ENCODE assay signal across 12 cellular contexts in the genomic region with DNA sequence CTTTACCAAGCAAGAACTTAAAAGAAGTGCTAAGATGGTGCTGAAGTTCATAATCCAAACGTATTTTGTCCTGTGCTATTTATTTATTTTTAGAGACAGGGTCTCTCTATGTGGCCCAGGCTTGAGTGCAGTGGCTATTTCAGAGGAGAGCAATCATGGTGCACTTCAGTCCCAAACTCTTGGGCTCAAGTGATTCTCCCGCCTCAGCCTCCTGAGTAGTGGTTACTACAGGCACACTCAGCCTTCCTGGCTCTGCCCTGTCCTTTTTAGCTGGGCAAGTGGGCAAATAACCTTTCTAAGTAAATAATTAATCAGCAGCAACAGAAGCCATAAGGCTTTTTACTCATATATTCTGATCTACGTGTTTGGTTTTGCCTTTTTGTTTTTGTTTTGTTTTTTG. TPM values are rescaled to one million over a fixed set of nuclear protein-coding genes. Genes with fewer than 3 reads are reported as not detected.
A peak's percentile ranks its signal among the peaks of the same experiment; 100 is the strongest.
DNase-seq lines count a peak whose midpoint lies in the region; ATAC-seq and TF ChIP-seq lines count a peak whose summit lies in the region.
"Had no signal": no experiment of that assay in that cellular context is flagged by ENCODE, and none has a peak within 500 bp of the region (broad histone marks: within the 10 kb centered on the region; RNA-seq: fewer than 3 reads in every experiment).

No MANE protein-coding gene starts in this region.

- H3K9me3 ChIP-seq in left ventricle myocardium inferior (replicated peaks) (no peaks in the 10 kb centered on the region), RWPE2 (ENCODE audit: severe bottlenecking) (no peaks in the 10 kb centered on the region), aorta (ENCODE audit: control insufficient read depth, low read length) (no peaks in the 10 kb centered on the region)
- H3K9me3 ChIP-seq: Caco-2 had no signal

- H3K36me3 ChIP-seq in left ventricle myocardium inferior (no peaks in the 10 kb centered on the region), RWPE2 (ENCODE audit: low read depth) (peaks cover 15% of the 10 kb centered on the region), aorta (ENCODE audit: control insufficient read depth in 1 of 2, insufficient read depth in 2 of 2, low read length in 1 of 2) (no peaks in the 10 kb centered on the region)

- 79 to 87% methylated on average over 3 of the region's 3 CpGs for WGBS in aorta, 2 donors

- intact Hi-C loops in left ventricle myocardium inferior (cut with micrococcal nuclease), result no loop called here
- intact Hi-C loops in Right ventricle myocardium inferior (cut with DNase I), result no loop called here
- intact Hi-C loops in aorta (cut with DNase I), result no loop called here

- DNase-seq in left ventricle myocardium inferior (no peak), Right ventricle myocardium inferior (ENCODE audit: missing footprints) (no peak), RWPE2 (ENCODE audit: low spot score) (no peak), epithelial cell of prostate (ENCODE audit: low read depth, low spot score) (no peak), aorta (peak; percentile 1 to 2), SIG-M5 (lab: John Stamatoyannopoulos, UW) (no peak)
- DNase-seq: activated CD4-positive, alpha-beta T cell treated with anti-CD3 and anti-CD28 coated beads, Interleukin-2, amount 50 U/mL, for 48 hours; Caco-2; NCI-H1048 had no signal

- no peak overlapping the region for H3K4me3 ChIP-seq in left ventricle myocardium inferior
- H3K4me3 ChIP-seq in RWPE2 (ENCODE audit: severe bottlenecking), result no peak overlapping the region
- no peak overlapping the region for H3K4me3 ChIP-seq in aorta (ENCODE audit: low read length in 2 of 2)

- peaks cover 48% of the 10 kb centered on the region for H3K4me1 ChIP-seq in left ventricle myocardium inferior
- peaks cover 20% of the 10 kb centered on the region for H3K4me1 ChIP-seq in RWPE2 (ENCODE audit: insufficient read depth, poor library complexity, severe bottlenecking)
- no peaks in the 10 kb centered on the region for H3K4me1 ChIP-seq in aorta (ENCODE audit: control insufficient read depth in 1 of 2, insufficient read depth in 2 of 2, low read length in 2 of 2)

- TF ChIP-seq CTCF in left ventricle myocardium inferior (IDR thresholded peaks at IDR 0.05; ENCODE audit: borderline replicate concordance) (no peak), RWPE2 (IDR thresholded peaks at IDR 0.05; ENCODE audit: poor library complexity, severe bottlenecking) (no peak)

- peak overlapping the region; percentile 10 for H3K27ac ChIP-seq in left ventricle myocardium inferior (replicated peaks)
- peak overlapping the region; percentile 92 for H3K27ac ChIP-seq in RWPE2 (ENCODE audit: poor library complexity, severe bottlenecking)
- H3K27ac ChIP-seq in epithelial cell of prostate, result peak overlapping the region; percentile 79
- H3K27ac ChIP-seq in aorta (ENCODE audit: low read depth in 1 of 2, low read length in 2 of 2), result no peak overlapping the region

- H3K27me3 ChIP-seq in left ventricle myocardium inferior (ENCODE audit: low read depth) (no peaks in the 10 kb centered on the region), RWPE2 (ENCODE audit: insufficient read depth, poor library complexity, severe bottlenecking) (no peaks in the 10 kb centered on the region), aorta (ENCODE audit: control insufficient read depth in 1 of 2, insufficient read depth in 2 of 2, low read length in 1 of 2) (no peaks in the 10 kb centered on the region)

- ATAC-seq in Right ventricle myocardium inferior, result no peak
- no peak for ATAC-seq in RWPE2 (ENCODE audit: low read depth)
- no peak for ATAC-seq in aorta (ENCODE audit: low FRiP score)
- ATAC-seq in GM21423 (IDR thresholded peaks at IDR 0.05; ENCODE audit: unreplicated experiment), result no peak
- ATAC-seq in GM19455 (IDR thresholded peaks at IDR 0.05; ENCODE audit: unreplicated experiment), result no peak
- ATAC-seq: sciatic nerve had no signal

RNA-seq across cellular contexts. Expression of a gene that starts 2.6 kb away (rescaled TPM):
- total RNA-seq in left ventricle myocardium inferior, result 42.5 TPM
- total RNA-seq in Right ventricle myocardium inferior, result 37.0 TPM
- total RNA-seq in aorta, result 10 to 100 TPM; 47.2 to 56.6 TPM
- polyA plus RNA-seq in aorta, result 10 to 100 TPM in 1 of 2 donors, 1 to 10 TPM in 1; 8.0 to 10.9 TPM

RNA-seq across cellular contexts. Expression of a gene that starts 17.8 kb away (rescaled TPM):
- total RNA-seq in left ventricle myocardium inferior (38.8 TPM), Right ventricle myocardium inferior (39.8 TPM), aorta (10 to 100 TPM; 25.3 to 25.6 TPM)
- polyA plus RNA-seq in aorta, result 10 to 100 TPM in 1 of 2 donors, 1 to 10 TPM in 1; 6.8 to 12.4 TPM

Comparison
In these comparisons a context has a peak if more than half of its experiments do, and no peak if none do; other contexts are left out.
1. DNase-seq: peak in aorta (2 of 2); none in left ventricle myocardium inferior (single experiment), Right ventricle myocardium inferior (single experiment), RWPE2 (single experiment), epithelial cell of prostate (single experiment) and SIG-M5 (single experiment).
2. H3K27ac ChIP-seq: peak in left ventricle myocardium inferior (single experiment), RWPE2 (single experiment) and epithelial cell of prostate (single experiment); none in aorta (0 of 2).